In genomic region chr12:62914443-62914909, GRCh38 we compare ENCODE assay signal across 27 cellular contexts. TPM values are rescaled to one million over a fixed set of nuclear protein-coding genes. Genes with fewer than 3 reads are reported as not detected.
DNase-seq lines count a peak whose midpoint lies in the region; ATAC-seq, FAIRE-seq and TF ChIP-seq lines count a peak whose summit lies in the region.
"Had no signal": no experiment of that assay in that cellular context is flagged by ENCODE, and none has a peak within 500 bp of the region (broad histone marks: within the 10 kb centered on the region; RNA-seq: fewer than 3 reads in every experiment).

No MANE protein-coding gene starts in this region.

- H3K9ac ChIP-seq in HUES64 (ENCODE audit: low read depth, low read length) (no peak overlapping the region), astrocyte (ENCODE audit: low read length) (no peak overlapping the region)

- peak; percentile 50 for ATAC-seq in naive thymus-derived CD4-positive, alpha-beta T cell
- ATAC-seq in psoas muscle, result no peak
- ATAC-seq in activated CD4-positive, alpha-beta T cell treated with anti-CD3 and anti-CD28 coated beads for 36 hours, result no peak
- ATAC-seq: activated CD8-positive, alpha-beta T cell treated with anti-CD3 and anti-CD28 coated beads, Interleukin-2, amount 10 ng/mL, durations not matched to agents 7 days and 5 days; body of pancreas; left lung; natural killer cell had no signal

- H3K4me1 ChIP-seq in Caco-2 (peaks cover 48% of the 10 kb centered on the region), HUES64 (ENCODE audit: insufficient read depth, low read length) (peaks cover 61% of the 10 kb centered on the region), astrocyte (ENCODE audit: insufficient read depth, low read length) (peaks cover under 1% of the 10 kb centered on the region), psoas muscle (no peaks in the 10 kb centered on the region)
- no peaks in the 10 kb centered on the region for H3K4me1 ChIP-seq in naive thymus-derived CD4-positive, alpha-beta T cell (ENCODE audit: control insufficient read depth in 2 of 2, insufficient read depth in 2 of 2, low read length in 2 of 2)

- H3K27me3 Mint-ChIP-seq in Caco-2 (ENCODE audit: insufficient read depth, unreplicated experiment), result no peaks in the 10 kb centered on the region
- peaks cover 2% of the 10 kb centered on the region for H3K27me3 Mint-ChIP-seq in astrocyte (ENCODE audit: low read depth, unreplicated experiment)
- H3K27me3 Mint-ChIP-seq in naive thymus-derived CD4-positive, alpha-beta T cell, result peaks cover 8 to 24% (median 13%) of the 10 kb centered on the region in 5 donors
- peaks cover 11% of the 10 kb centered on the region for H3K27me3 Mint-ChIP-seq in activated CD4-positive, alpha-beta T cell treated with anti-CD3 and anti-CD28 coated beads for 36 hours

- H3K9me3 ChIP-seq in Caco-2, result no peaks in the 10 kb centered on the region
- no peaks in the 10 kb centered on the region for H3K9me3 ChIP-seq in HUES64 (ENCODE audit: insufficient read depth, low read depth, low read length)
- no peaks in the 10 kb centered on the region for H3K9me3 ChIP-seq in astrocyte (ENCODE audit: insufficient read depth, low read depth, low read length)
- H3K9me3 ChIP-seq in naive thymus-derived CD4-positive, alpha-beta T cell (ENCODE audit: control insufficient read depth in 2 of 3, low read length in 3 of 3), result no peaks in the 10 kb centered on the region
- no peaks in the 10 kb centered on the region for H3K9me3 ChIP-seq in psoas muscle
- H3K9me3 ChIP-seq: body of pancreas, left lung, pancreas, right atrium auricular region, thoracic aorta had no signal

- no peaks in the 10 kb centered on the region for H3K79me2 ChIP-seq in astrocyte (ENCODE audit: insufficient read depth, low read length)

- H3K27me3 ChIP-seq in Caco-2 (replicated peaks; ENCODE audit: control insufficient read depth, insufficient read depth, low read length) (no peaks in the 10 kb centered on the region), HUES64 (ENCODE audit: insufficient read depth, low read length) (no peaks in the 10 kb centered on the region), astrocyte (ENCODE audit: insufficient read depth, low read length) (no peaks in the 10 kb centered on the region), psoas muscle (ENCODE audit: insufficient read depth in 3 of 3, low read length in 2 of 3) (no peaks in the 10 kb centered on the region)
- no peaks in the 10 kb centered on the region for H3K27me3 ChIP-seq in naive thymus-derived CD4-positive, alpha-beta T cell (ENCODE audit: control insufficient read depth in 2 of 2, insufficient read depth in 2 of 2, low read length in 2 of 2)
- H3K27me3 ChIP-seq: body of pancreas, left lung, pancreas, right atrium auricular region had no signal

- H3K4me1 Mint-ChIP-seq in Caco-2 (ENCODE audit: low read depth, unreplicated experiment) (peaks cover 56% of the 10 kb centered on the region), astrocyte (ENCODE audit: low read depth, unreplicated experiment) (peaks cover 7% of the 10 kb centered on the region)
- H3K4me1 Mint-ChIP-seq in naive thymus-derived CD4-positive, alpha-beta T cell, result no peaks in the 10 kb centered on the region
- no peaks in the 10 kb centered on the region for H3K4me1 Mint-ChIP-seq in activated CD4-positive, alpha-beta T cell treated with anti-CD3 and anti-CD28 coated beads for 36 hours
- H3K4me1 Mint-ChIP-seq: CD4-positive, alpha-beta memory T cell; natural killer cell had no signal

- H3K27ac Mint-ChIP-seq in Caco-2 (ENCODE audit: unreplicated experiment), result peak overlapping the region; percentile 21
- H3K27ac Mint-ChIP-seq in astrocyte (ENCODE audit: unreplicated experiment), result peak overlapping the region; percentile 2
- H3K27ac Mint-ChIP-seq in naive thymus-derived CD4-positive, alpha-beta T cell, result no peak overlapping the region
- H3K27ac Mint-ChIP-seq in activated CD4-positive, alpha-beta T cell treated with anti-CD3 and anti-CD28 coated beads for 36 hours, result no peak overlapping the region
- H3K27ac Mint-ChIP-seq: activated CD8-positive, alpha-beta T cell treated with anti-CD3 and anti-CD28 coated beads, Interleukin-2, amount 10 ng/mL, durations not matched to agents 7 days and 5 days; CD4-positive, alpha-beta memory T cell; mesothelial cell of epicardium; natural killer cell had no signal

- 82% methylated on average over 6 of the region's 6 CpGs for WGBS in HUES64
- WGBS in psoas muscle, 3 donors, result 79 to 86% (median 79%) methylated on average over 6 of the region's 6 CpGs

- peaks cover 4% of the 10 kb centered on the region for H3K36me3 ChIP-seq in Caco-2 (ENCODE audit: control insufficient read depth, insufficient read depth, low read length)
- H3K36me3 ChIP-seq in HUES64 (ENCODE audit: insufficient read depth, low read length), result no peaks in the 10 kb centered on the region
- no peaks in the 10 kb centered on the region for H3K36me3 ChIP-seq in astrocyte (ENCODE audit: insufficient read depth, low read length)
- H3K36me3 ChIP-seq in naive thymus-derived CD4-positive, alpha-beta T cell (ENCODE audit: control insufficient read depth in 2 of 3, insufficient read depth in 3 of 3, low read length in 3 of 3), result no peaks in the 10 kb centered on the region
- H3K36me3 ChIP-seq in psoas muscle (ENCODE audit: insufficient read depth in 1 of 2, low read depth in 1 of 2), result no peaks in the 10 kb centered on the region
- H3K36me3 ChIP-seq: left lung, pancreas, right atrium auricular region, thoracic aorta had no signal

- TF ChIP-seq CTCF in Caco-2 (IDR thresholded peaks at IDR 0.05; ENCODE audit: insufficient read depth in 1 of 2, low read depth in 1 of 2, low read length in 1 of 2, severe bottlenecking in 1 of 2, unreplicated experiment in 1 of 2), result no peak
- no peak for TF ChIP-seq CTCF in astrocyte (IDR thresholded peaks at IDR 0.05; ENCODE audit: insufficient read depth, low read depth, low read length)
- TF ChIP-seq CTCF in psoas muscle (IDR thresholded peaks at IDR 0.05), result no peak

- POLR2A ChIA-PET in Caco-2 (lab: Charles Lee), result no interaction called here
- POLR2A ChIA-PET in naive thymus-derived CD4-positive, alpha-beta T cell (lab: Charles Lee), result no interaction called here
- POLR2A ChIA-PET in activated CD4-positive, alpha-beta T cell treated with anti-CD3 and anti-CD28 coated beads for 36 hours (lab: Charles Lee), result no interaction called here

- H4K20me1 ChIP-seq in astrocyte (ENCODE audit: insufficient read depth, low read length), result no peaks in the 10 kb centered on the region

- H3K4me3 ChIP-seq in Caco-2 (ENCODE audit: low read depth, low read length), result no peak overlapping the region
- no peak overlapping the region for H3K4me3 ChIP-seq in HUES64 (ENCODE audit: low read length)
- H3K4me3 ChIP-seq in astrocyte (ENCODE audit: insufficient read depth, low read depth, low read length), result no peak overlapping the region
- no peak overlapping the region for H3K4me3 ChIP-seq in naive thymus-derived CD4-positive, alpha-beta T cell (ENCODE audit: low read length)
- no peak overlapping the region for H3K4me3 ChIP-seq in psoas muscle
- H3K4me3 ChIP-seq: body of pancreas, left lung, pancreas, right atrium auricular region, thoracic aorta had no signal

- H3K9me3 Mint-ChIP-seq in Caco-2 (ENCODE audit: unreplicated experiment) (no peaks in the 10 kb centered on the region), astrocyte (ENCODE audit: unreplicated experiment) (no peaks in the 10 kb centered on the region)
- H3K9me3 Mint-ChIP-seq in naive thymus-derived CD4-positive, alpha-beta T cell, result peaks cover 0 to 2% (median 0%) of the 10 kb centered on the region in 11 donors
- H3K9me3 Mint-ChIP-seq in activated CD4-positive, alpha-beta T cell treated with anti-CD3 and anti-CD28 coated beads for 36 hours (ENCODE audit: low read depth), result no peaks in the 10 kb centered on the region
- H3K9me3 Mint-ChIP-seq: mesothelial cell of epicardium, natural killer cell had no signal

- no peak for DNase-seq in Caco-2
- no peak for DNase-seq in astrocyte (ENCODE audit: low read depth)
- DNase-seq in naive thymus-derived CD4-positive, alpha-beta T cell, result no peak
- DNase-seq in psoas muscle, result no peak
- DNase-seq in activated CD4-positive, alpha-beta T cell treated with anti-CD3 and anti-CD28 coated beads for 36 hours, result no peak
- DNase-seq in stimulated activated CD4-positive, alpha-beta T cell treated with anti-CD3 and anti-CD28 coated beads, Interleukin-4, amount 100 ng/mL, for 24 hours, result no peak
- DNase-seq: activated CD4-positive, alpha-beta T cell treated with anti-CD3 and anti-CD28 coated beads for 1 hour; activated CD8-positive, alpha-beta T cell treated with anti-CD3 and anti-CD28 coated beads, Interleukin-2, amount 10 ng/mL, durations not matched to agents 7 days and 5 days; activated effector memory CD4-positive, alpha-beta T cell treated with anti-CD3 and anti-CD28 coated beads, Interleukin-2, amount 50 U/mL, for 16 hours; body of pancreas; CD4-positive, alpha-beta memory T cell; effector CD4-positive, alpha-beta T cell; foreskin fibroblast; left lung; natural killer cell; NCI-H1105 treated with DMSO at 0.1 percent for 48 hours; NCI-H2029 treated with DMSO at 0.1 percent for 48 hours; NCI-H2227 treated with DMSO at 0.1 percent for 48 hours; pancreas; stimulated activated CD4-positive, alpha-beta T cell treated with anti-CD3 and anti-CD28 coated beads, Interleukin-4, amount 100 ng/mL, for 1 hour; stimulated activated naive CD4-positive, alpha-beta T cell treated with Interleukin-2 at 50 U/mL for 16 hours; T-helper 9 cell had no signal

- no TSS peak for BruUV-seq in Caco-2 (replicated peaks; lab: Mats Ljungman, UMichigan)

- H3K4me3 Mint-ChIP-seq in Caco-2 (ENCODE audit: unreplicated experiment), result no peak overlapping the region
- H3K4me3 Mint-ChIP-seq in astrocyte (ENCODE audit: unreplicated experiment), result no peak overlapping the region
- no peak overlapping the region for H3K4me3 Mint-ChIP-seq in naive thymus-derived CD4-positive, alpha-beta T cell
- no peak overlapping the region for H3K4me3 Mint-ChIP-seq in activated CD4-positive, alpha-beta T cell treated with anti-CD3 and anti-CD28 coated beads for 36 hours
- H3K4me3 Mint-ChIP-seq: activated CD8-positive, alpha-beta T cell treated with anti-CD3 and anti-CD28 coated beads, Interleukin-2, amount 10 ng/mL, durations not matched to agents 7 days and 5 days; CD4-positive, alpha-beta memory T cell; mesothelial cell of epicardium; natural killer cell had no signal

- no peak overlapping the region for H3K4me2 ChIP-seq in astrocyte (ENCODE audit: low read length)

- CTCF ChIA-PET in Caco-2 (lab: Charles Lee), result no interaction called here
- CTCF ChIA-PET in naive thymus-derived CD4-positive, alpha-beta T cell (lab: Charles Lee), result no interaction called here
- CTCF ChIA-PET in activated CD4-positive, alpha-beta T cell treated with anti-CD3 and anti-CD28 coated beads for 36 hours (lab: Charles Lee), result no interaction called here

- peak overlapping the region; percentile 68; the same call in 1 of the 2 replicates for H3K27ac ChIP-seq in HUES64 (ENCODE audit: low read depth, low read length)
- H3K27ac ChIP-seq in astrocyte (ENCODE audit: low read depth, low read length), result no peak overlapping the region
- no peak overlapping the region for H3K27ac ChIP-seq in naive thymus-derived CD4-positive, alpha-beta T cell (ENCODE audit: low read depth, low read length)
- H3K27ac ChIP-seq in psoas muscle, result no peak overlapping the region
- H3K27ac ChIP-seq: body of pancreas, pancreas, right atrium auricular region, thoracic aorta had no signal

- intact Hi-C loops in Caco-2 (cut with micrococcal nuclease; ENCODE audit: unreplicated experiment) (no loop called here), psoas muscle (cut with DNase I) (no loop called here)
- intact Hi-C loops in naive thymus-derived CD4-positive, alpha-beta T cell (cut with micrococcal nuclease), result no loop called here
- intact Hi-C loops in activated CD4-positive, alpha-beta T cell treated with anti-CD3 and anti-CD28 coated beads for 36 hours (cut with DNase I, micrococcal nuclease), result no loop called here

- no peak overlapping the region for H2AFZ ChIP-seq in astrocyte (ENCODE audit: low read depth, low read length)

- no peak for FAIRE-seq in astrocyte (lab: Jason Lieb, UNC)
- FAIRE-seq: HTR-8/SVneo, pancreas had no signal

- H3K36me3 Mint-ChIP-seq in Caco-2 (ENCODE audit: insufficient read depth, unreplicated experiment) (peaks cover 73% of the 10 kb centered on the region), astrocyte (ENCODE audit: low read depth, unreplicated experiment) (no peaks in the 10 kb centered on the region)
- no peaks in the 10 kb centered on the region for H3K36me3 Mint-ChIP-seq in naive thymus-derived CD4-positive, alpha-beta T cell
- H3K36me3 Mint-ChIP-seq in activated CD4-positive, alpha-beta T cell treated with anti-CD3 and anti-CD28 coated beads for 36 hours (ENCODE audit: low read depth), result no peaks in the 10 kb centered on the region
- H3K36me3 Mint-ChIP-seq: CD4-positive, alpha-beta memory T cell; mesothelial cell of epicardium; natural killer cell had no signal

RNA-seq across cellular contexts. Expression of gene PPM1H, which starts 20.5 kb away (rescaled TPM):
- total RNA-seq in Caco-2 (2022) (145 and 151 TPM in 2 replicates), astrocyte (7.8 and 9.0 TPM in 2 replicates), psoas muscle (1 to 10 TPM; 1.8 to 4.3 (median 3.1) TPM)
- 13.9 TPM for polyA plus RNA-seq in HUES64 (2013, experiment 1 of 2)
- 12.7 TPM for polyA plus RNA-seq in HUES64 (2013, experiment 2 of 2)
- 1 to 10 TPM in 1 of 5 experiments, under 1 TPM in 2, not detected in 2; 0.08 to 2.1 (median 0.34) TPM for total RNA-seq in naive thymus-derived CD4-positive, alpha-beta T cell
- not detected for polyA plus RNA-seq in naive thymus-derived CD4-positive, alpha-beta T cell
- 1 to 10 TPM in 1 of 3 donors, under 1 TPM in 2; 0.65 to 1.2 (median 0.92) TPM for polyA plus RNA-seq in psoas muscle
- under 1 TPM in 1 of 2 experiments, not detected in 1; 0.02 TPM for total RNA-seq in activated CD4-positive, alpha-beta T cell treated with anti-CD3 and anti-CD28 coated beads for 36 hours
- total RNA-seq: activated CD8-positive, alpha-beta T cell treated with anti-CD3 and anti-CD28 coated beads, Interleukin-2, amount 10 ng/mL, durations not matched to agents 7 days and 5 days had no signal
- polyA plus RNA-seq: CD4-positive, alpha-beta memory T cell had no signal

Comparison
In these comparisons a context has a peak if more than half of its experiments do, and no peak if none do; other contexts are left out.
1. H3K27ac Mint-ChIP-seq: peak in Caco-2 (single experiment) and astrocyte (single experiment); none in naive thymus-derived CD4-positive, alpha-beta T cell (0 of 9) and activated CD4-positive, alpha-beta T cell treated with anti-CD3 and anti-CD28 coated beads for 36 hours (single experiment).
2. RNA of gene PPM1H, which starts 20.5 kb away (total RNA-seq): 145 to 151 TPM in Caco-2; 7.8 to 9.0 TPM in astrocyte, 1.8 to 4.3 TPM in psoas muscle, 0.08 to 2.1 TPM in naive thymus-derived CD4-positive, alpha-beta T cell and 0.02 TPM in activated CD4-positive, alpha-beta T cell treated with anti-CD3 and anti-CD28 coated beads for 36 hours; every median in the first group is over 10 times any median in the second.